In genomic region chr7:29328050-29328449, GRCh38 we compare ENCODE assay signal across 17 cellular contexts.
DNase-seq lines count a peak whose midpoint lies in the region; ATAC-seq, FAIRE-seq and TF ChIP-seq lines count a peak whose summit lies in the region.
"Had no signal": no experiment of that assay in that cellular context is flagged by ENCODE, and none has a peak within 500 bp of the region (broad histone marks: within the 10 kb centered on the region; RNA-seq: fewer than 3 reads in every experiment).

No MANE protein-coding gene starts in this region.

- no peaks in the 10 kb centered on the region for H3K36me3 ChIP-seq in BLaER1
- no peaks in the 10 kb centered on the region for H3K36me3 ChIP-seq in SK-N-MC (ENCODE audit: insufficient read depth, low read length)
- no peaks in the 10 kb centered on the region; a peak in 1 of 5 replicates for H3K36me3 ChIP-seq in HepG2 (replicated peaks in 1 of 2; ENCODE audit: control insufficient read depth in 1 of 2, insufficient read depth in 2 of 2, low read length in 2 of 2)
- H3K36me3 ChIP-seq in upper lobe of left lung: no peaks in the 10 kb centered on the region
- H3K36me3 ChIP-seq: lower lobe of right lung, SJCRH30 had no signal

- intact Hi-C loops in HepG2 (cut with micrococcal nuclease; ENCODE audit: unreplicated experiment): no loop called here

- H3K4me1 ChIP-seq in BLaER1: peaks cover 53% of the 10 kb centered on the region
- H3K4me1 ChIP-seq in HepG2 (ENCODE audit: insufficient read depth, low read length): peaks cover 54% of the 10 kb centered on the region
- H3K4me1 ChIP-seq in upper lobe of left lung: peaks cover 0 to 11% (median 7%) of the 10 kb centered on the region in 4 donors

- in situ Hi-C loops in HepG2 (cut with HindIII; ENCODE audit: extremely low pct_ligation_motif_present, low pct_unique_long_range_greater_than_20kb): no loop called here

- H3K79me2 ChIP-seq in HepG2 (ENCODE audit: insufficient read depth, low read length): peaks cover 23% of the 10 kb centered on the region

- CTCF ChIA-PET in HepG2 (lab: Yijun Ruan, JAX; ENCODE audit: low intra/inter-chr PET ratio, low total read pairs): no interaction called here

- FAIRE-seq in HepG2 (lab: Jason Lieb, UNC) (peak; percentile 56), GM12891 (lab: Jason Lieb, UNC) (no peak)
- FAIRE-seq: TTC549 had no signal

- H3K27me3 ChIP-seq in BLaER1 (no peaks in the 10 kb centered on the region), HepG2 (ENCODE audit: control insufficient read depth in 1 of 2, insufficient read depth in 2 of 2, low read length in 2 of 2) (no peaks in the 10 kb centered on the region), upper lobe of left lung (no peaks in the 10 kb centered on the region)
- H3K27me3 ChIP-seq: SJCRH30 had no signal

- H3K4me3 ChIP-seq in BLaER1 (no peak overlapping the region), SK-N-MC (no peak overlapping the region), HepG2 (replicated peaks in 1 of 3; ENCODE audit: insufficient read depth in 1 of 3, low read depth in 2 of 3, low read length in 3 of 3) (no peak overlapping the region; a peak in 1 of 6 replicates), foreskin fibroblast (ENCODE audit: low read depth in 1 of 2, low read length in 2 of 2) (no peak overlapping the region), upper lobe of left lung (no peak overlapping the region)
- H3K4me3 ChIP-seq: lower lobe of right lung, SJCRH30 had no signal

- H2AFZ ChIP-seq in HepG2 (ENCODE audit: low read length): no peak overlapping the region

- BruUV-seq in HepG2 (replicated peaks; lab: Mats Ljungman, UMichigan): TSS peak; percentile 37

- H3K27ac ChIP-seq in BLaER1 (no peak overlapping the region), SK-N-MC (peak overlapping the region; percentile 33; the same call in 1 of the 2 replicates), HepG2 (ENCODE audit: extremely low read length, insufficient read depth, low read length) (peak overlapping the region; percentile 52), upper lobe of left lung (no peak overlapping the region)
- H3K27ac ChIP-seq: lower lobe of right lung, SJCRH30 had no signal

- TF ChIP-seq POLR2A in HepG2 (IDR thresholded peaks at IDR 0.05; ENCODE audit: insufficient read depth in 1 of 2, low read depth in 2 of 2, low read length in 2 of 2) (no peak), upper lobe of left lung (IDR thresholded peaks at IDR 0.05) (no peak), GM12891 (IDR thresholded peaks at IDR 0.05; ENCODE audit: low read depth, low read length) (no peak)

- peak; percentile 63 for ATAC-seq in HepG2
- ATAC-seq in upper lobe of left lung (ENCODE audit: low FRiP score in 2 of 2): no peak
- ATAC-seq in GM21717 (IDR thresholded peaks at IDR 0.05; ENCODE audit: unreplicated experiment): no peak
- ATAC-seq: activated T-cell treated with anti-CD3 and anti-CD28 coated beads, Interleukin-2, amount 50 U/mL, for 4 hours; lower lobe of right lung; natural killer cell had no signal

- TF ChIP-seq CTCF in HepG2 (CRISPR knock-in tag; IDR thresholded peaks at IDR 0.05) (no peak), foreskin fibroblast (IDR thresholded peaks at IDR 0.05; ENCODE audit: low read depth, low read length) (no peak), upper lobe of left lung (IDR thresholded peaks at IDR 0.05) (no peak)

- 0 out of 2 replicates have a peak, but pooled peaks cover 6% of the 10 kb centered on the region for H3K9me3 ChIP-seq in BLaER1
- no peaks in the 10 kb centered on the region for H3K9me3 ChIP-seq in SK-N-MC (ENCODE audit: low read depth, low read length)
- no peaks in the 10 kb centered on the region for H3K9me3 ChIP-seq in HepG2 (ENCODE audit: low read length)
- H3K9me3 ChIP-seq in upper lobe of left lung: no peaks in the 10 kb centered on the region
- H3K9me3 ChIP-seq: lower lobe of right lung, SJCRH30 had no signal

- DNase-seq in DMS53 treated with DMSO at 0.1 percent for 48 hours (lab: John Stamatoyannopoulos, UW; ENCODE audit: unreplicated experiment) (peak; percentile 40), SK-N-MC (ENCODE audit: low read depth, low spot score) (no peak), HepG2 (ENCODE audit: low spot score) (peak; percentile 53), foreskin fibroblast (no peak), upper lobe of left lung (no peak), GM12891 (ENCODE audit: insufficient read length, low spot score) (no peak)
- DNase-seq: activated naive CD8-positive, alpha-beta T cell treated with anti-CD3 and anti-CD28 coated beads for 36 hours; activated T-cell treated with anti-CD3 and anti-CD28 coated beads, Interleukin-2, amount 50 U/mL, for 4 hours; KBM-7; lower lobe of right lung; natural killer cell; NCI-H1694 treated with DMSO at 0.1 percent for 48 hours; NK-92 treated with Interleukin-12 subunit alpha and Interleukin-12 subunit beta, amount 100 ng/mL, for 24 hours had no signal

- WGBS in HepG2 (ENCODE audit: low lambda C conversion rate): 4% methylated on average over 5 of the region's 5 CpGs
- WGBS in upper lobe of left lung, 2 donors: 36 to 37% methylated on average over 5 of the region's 5 CpGs

- H4K20me1 ChIP-seq in BLaER1 (no peaks in the 10 kb centered on the region), HepG2 (ENCODE audit: insufficient read depth, low read length) (no peaks in the 10 kb centered on the region)

- no peak for TF ChIP-seq RAD21 in HepG2 (CRISPR knock-in tag; IDR thresholded peaks at IDR 0.05)

- 0 out of 2 replicates have a peak overlapping the region, but pooled peaks have one; percentile 6 for H3K4me2 ChIP-seq in BLaER1
- peak overlapping the region; percentile 54 for H3K4me2 ChIP-seq in HepG2 (ENCODE audit: low read depth, low read length)

- H3K9ac ChIP-seq in BLaER1 (no peak overlapping the region), SK-N-MC (ENCODE audit: insufficient read length) (no peak overlapping the region), HepG2 (ENCODE audit: insufficient read depth, low read depth, low read length) (no peak overlapping the region; the same call in 1 of the 2 replicates)

- peak in 1 of 2 experiments; percentile 46; a peak in 1 of 4 replicates for TF ChIP-seq EP300 in HepG2 (IDR thresholded peaks at IDR 0.05; ENCODE audit: low read depth in 2 of 2, low read length in 2 of 2)
- no peak for TF ChIP-seq EP300 in HepG2 (CRISPR knock-in tag; IDR thresholded peaks at IDR 0.05; ENCODE audit: borderline replicate concordance)
- no peak for TF ChIP-seq EP300 in upper lobe of left lung (IDR thresholded peaks at IDR 0.05)

- POLR2A ChIA-PET in HepG2 (lab: Yijun Ruan, JAX): no interaction called here

TF ChIP-seq in HepG2, 621 proteins besides CTCF, POLR2A, EP300 and RAD21 (continues in another document):
- TF ChIP-seq ASH2L (IDR thresholded peaks at IDR 0.05; ENCODE audit: insufficient read length, low read depth, low read length): peak; percentile 28
- TF ChIP-seq CC2D1A (CRISPR knock-in tag; IDR thresholded peaks at IDR 0.05): no peak
- no peak for TF ChIP-seq ZNF292 (CRISPR knock-in tag; IDR thresholded peaks at IDR 0.05; ENCODE audit: borderline replicate concordance, low read depth)
- TF ChIP-seq, protein P1, sequence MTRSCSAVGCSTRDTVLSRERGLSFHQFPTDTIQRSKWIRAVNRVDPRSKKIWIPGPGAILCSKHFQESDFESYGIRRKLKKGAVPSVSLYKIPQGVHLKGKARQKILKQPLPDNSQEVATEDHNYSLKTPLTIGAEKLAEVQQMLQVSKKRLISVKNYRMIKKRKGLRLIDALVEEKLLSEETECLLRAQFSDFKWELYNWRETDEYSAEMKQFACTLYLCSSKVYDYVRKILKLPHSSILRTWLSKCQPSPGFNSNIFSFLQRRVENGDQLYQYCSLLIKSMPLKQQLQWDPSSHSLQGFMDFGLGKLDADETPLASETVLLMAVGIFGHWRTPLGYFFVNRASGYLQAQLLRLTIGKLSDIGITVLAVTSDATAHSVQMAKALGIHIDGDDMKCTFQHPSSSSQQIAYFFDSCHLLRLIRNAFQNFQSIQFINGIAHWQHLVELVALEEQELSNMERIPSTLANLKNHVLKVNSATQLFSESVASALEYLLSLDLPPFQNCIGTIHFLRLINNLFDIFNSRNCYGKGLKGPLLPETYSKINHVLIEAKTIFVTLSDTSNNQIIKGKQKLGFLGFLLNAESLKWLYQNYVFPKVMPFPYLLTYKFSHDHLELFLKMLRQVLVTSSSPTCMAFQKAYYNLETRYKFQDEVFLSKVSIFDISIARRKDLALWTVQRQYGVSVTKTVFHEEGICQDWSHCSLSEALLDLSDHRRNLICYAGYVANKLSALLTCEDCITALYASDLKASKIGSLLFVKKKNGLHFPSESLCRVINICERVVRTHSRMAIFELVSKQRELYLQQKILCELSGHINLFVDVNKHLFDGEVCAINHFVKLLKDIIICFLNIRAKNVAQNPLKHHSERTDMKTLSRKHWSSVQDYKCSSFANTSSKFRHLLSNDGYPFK (CRISPR knock-in tag; IDR thresholded peaks at IDR 0.05; ENCODE audit: borderline replicate concordance): no peak
- no peak for TF ChIP-seq ZNF468 (CRISPR knock-in tag; IDR thresholded peaks at IDR 0.05)

TF ChIP-seq in GM12891, 5 proteins besides CTCF, POLR2A, EP300 and RAD21:
- TF ChIP-seq POU2F2 (IDR thresholded peaks at IDR 0.05; ENCODE audit: low read depth, low read length): no peak
- no peak for TF ChIP-seq TAF1 (IDR thresholded peaks at IDR 0.05; ENCODE audit: low read depth, low read length)
- TF ChIP-seq POLR2AphosphoS5 (IDR thresholded peaks at IDR 0.05; ENCODE audit: low read depth, low read length): no peak
- no peak for TF ChIP-seq SPI1 (IDR thresholded peaks at IDR 0.05; ENCODE audit: low read depth, low read length)
- no peak for TF ChIP-seq PAX5 (IDR thresholded peaks at IDR 0.05; ENCODE audit: insufficient read depth, low read length, severe bottlenecking)

Comparison
In these comparisons a context has a peak if more than half of its experiments do, and no peak if none do; other contexts are left out.
1. H3K27ac ChIP-seq: peak in SK-N-MC (single experiment) and HepG2 (single experiment); none in BLaER1 (single experiment) and upper lobe of left lung (0 of 4).
2. DNase-seq: peak in DMS53 treated with DMSO at 0.1 percent for 48 hours (single experiment) and HepG2 (single experiment); none in SK-N-MC (single experiment), foreskin fibroblast (0 of 2), upper lobe of left lung (0 of 2) and GM12891 (single experiment).